ENCODE assay signal across 16 cellular contexts in the genomic region with DNA sequence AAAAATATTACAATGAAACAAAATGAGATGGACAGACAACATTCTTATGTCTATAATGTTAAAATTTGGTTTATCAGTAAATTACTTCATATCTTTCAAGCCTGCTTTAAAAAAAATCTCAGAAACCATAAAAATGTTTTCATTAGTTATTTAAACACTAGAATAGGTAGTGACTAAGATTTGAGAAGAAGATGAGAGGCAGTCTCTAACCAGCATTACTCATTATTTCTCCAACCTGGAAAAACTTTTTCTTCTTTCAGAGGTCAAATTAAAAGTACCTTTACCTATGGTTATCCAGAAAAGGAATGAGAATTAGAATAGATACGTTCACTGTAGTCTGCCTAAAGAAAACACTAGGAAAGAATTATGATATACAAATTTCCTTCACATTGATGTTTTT. TPM values are rescaled to one million over a fixed set of nuclear protein-coding genes. Genes with fewer than 3 reads are reported as not detected.
DNase-seq lines count a peak whose midpoint lies in the region; ATAC-seq and TF ChIP-seq lines count a peak whose summit lies in the region.
"Had no signal": no experiment of that assay in that cellular context is flagged by ENCODE, and none has a peak within 500 bp of the region (broad histone marks: within the 10 kb centered on the region; RNA-seq: fewer than 3 reads in every experiment).

No MANE protein-coding gene starts in this region.

- no peaks in the 10 kb centered on the region for H3K9me3 ChIP-seq in CD8-positive, alpha-beta T cell (ENCODE audit: low read length)
- no peaks in the 10 kb centered on the region for H3K9me3 ChIP-seq in KOPT-K1 (ENCODE audit: insufficient read depth, low read length, poor library complexity, severe bottlenecking)
- H3K9me3 ChIP-seq in skeletal muscle satellite cell (replicated peaks; ENCODE audit: low read length): no peaks in the 10 kb centered on the region
- H3K9me3 ChIP-seq: HAP-1, SJSA1 had no signal

- H3K4me2 ChIP-seq in skeletal muscle satellite cell (ENCODE audit: low read length): peak overlapping the region; percentile 27

- H3K4me3 Mint-ChIP-seq in CD8-positive, alpha-beta T cell: no peak overlapping the region

- no peaks in the 10 kb centered on the region for H3K36me3 ChIP-seq in CD8-positive, alpha-beta T cell (ENCODE audit: insufficient read depth, low read length)
- peaks cover 21% of the 10 kb centered on the region; the same call in 1 of the 2 replicates for H3K36me3 ChIP-seq in KOPT-K1 (ENCODE audit: insufficient read depth, low read length)
- H3K36me3 ChIP-seq in skeletal muscle satellite cell (ENCODE audit: insufficient read depth, low read length): no peaks in the 10 kb centered on the region
- H3K36me3 ChIP-seq: HAP-1, SJSA1 had no signal

- CTCF ChIA-PET in CD8-positive, alpha-beta T cell (lab: Charles Lee): no interaction called here

- peaks cover 64% of the 10 kb centered on the region for H3K4me1 Mint-ChIP-seq in CD8-positive, alpha-beta T cell (ENCODE audit: low read depth)

- no peak overlapping the region for H3K9ac ChIP-seq in skeletal muscle satellite cell (ENCODE audit: low read depth, low read length)

- DNase-seq in CD8-positive, alpha-beta T cell: no peak
- DNase-seq in foreskin keratinocyte: peak in 1 of 2 donors; percentile 30
- no peak for DNase-seq in NCI-H1694 treated with DMSO at 0.1 percent for 48 hours (lab: John Stamatoyannopoulos, UW)
- DNase-seq in anterior cingulate cortex (lab: John Stamatoyannopoulos, UW): no peak
- DNase-seq: DND-41, Kasumi-1, NCI-H1105 treated with DMSO at 0.1 percent for 48 hours, NCI-H187 treated with DMSO at 0.1 percent for 48 hours, NCI-H446, OCI-M1 had no signal

- TF ChIP-seq CTCF in CD8-positive, alpha-beta T cell (IDR thresholded peaks at IDR 0.05): no peak
- no peak for TF ChIP-seq CTCF in foreskin keratinocyte (conservative IDR thresholded peaks at IDR 0.05)

- H3K27ac ChIP-seq in CD8-positive, alpha-beta T cell (ENCODE audit: low read depth, low read length): no peak overlapping the region
- peak overlapping the region; percentile 90 for H3K27ac ChIP-seq in KOPT-K1 (ENCODE audit: low read depth, low read length, poor library complexity, severe bottlenecking)
- H3K27ac ChIP-seq in foreskin keratinocyte: no peak overlapping the region
- H3K27ac ChIP-seq: SJSA1 had no signal

- no peaks in the 10 kb centered on the region for H3K36me3 Mint-ChIP-seq in CD8-positive, alpha-beta T cell

- no peak for ATAC-seq in CD8-positive, alpha-beta T cell
- ATAC-seq in foreskin keratinocyte: peak; percentile 54
- no peak for ATAC-seq in HG02870 (IDR thresholded peaks at IDR 0.05; ENCODE audit: unreplicated experiment)

- H3K27me3 ChIP-seq in CD8-positive, alpha-beta T cell (ENCODE audit: insufficient read depth, low read length): no peaks in the 10 kb centered on the region
- H3K27me3 ChIP-seq in foreskin keratinocyte (no peaks in the 10 kb centered on the region), skeletal muscle satellite cell (ENCODE audit: control insufficient read depth, insufficient read depth, low read length) (no peaks in the 10 kb centered on the region)
- H3K27me3 ChIP-seq: SJSA1 had no signal

- peaks cover 19% of the 10 kb centered on the region for H3K4me1 ChIP-seq in CD8-positive, alpha-beta T cell (ENCODE audit: insufficient read depth, low read length)
- H3K4me1 ChIP-seq in foreskin keratinocyte (peaks cover 19% of the 10 kb centered on the region), skeletal muscle satellite cell (ENCODE audit: control insufficient read depth, insufficient read depth, low read length) (peaks cover 27% of the 10 kb centered on the region)
- H3K4me1 ChIP-seq: HAP-1, SJSA1 had no signal

- intact Hi-C loops in CD8-positive, alpha-beta T cell (cut with DNase I, micrococcal nuclease): no loop called here

- H3K4me3 ChIP-seq in CD8-positive, alpha-beta T cell (ENCODE audit: low read depth, low read length): no peak overlapping the region
- H3K4me3 ChIP-seq in skeletal muscle satellite cell (ENCODE audit: low read length): no peak overlapping the region
- H3K4me3 ChIP-seq: GM12878, HAP-1, SJSA1 had no signal

- POLR2A ChIA-PET in CD8-positive, alpha-beta T cell (lab: Charles Lee): interaction anchor here (1.2 kb wide), 1 partner anchor 12 kb away, joined by 3 read pairs; no protein-coding TSS in a partner anchor

- peak overlapping the region; percentile 86 for H3K27ac Mint-ChIP-seq in CD8-positive, alpha-beta T cell

- no peaks in the 10 kb centered on the region for H3K9me3 Mint-ChIP-seq in CD8-positive, alpha-beta T cell

- H3K27me3 Mint-ChIP-seq in CD8-positive, alpha-beta T cell (ENCODE audit: low read depth): no peaks in the 10 kb centered on the region

RNA-seq across cellular contexts. Expression of a gene that starts 50.3 kb away (rescaled TPM):
- 10 to 100 TPM; 11.2 to 14.6 TPM for total RNA-seq in CD8-positive, alpha-beta T cell
- total RNA-seq in foreskin keratinocyte: 8.1 and 11.4 TPM in 2 replicates
- polyA plus RNA-seq in foreskin keratinocyte: 0.61 and 0.68 TPM in 2 replicates
- 22.3 and 25.1 TPM in 2 replicates for total RNA-seq in skeletal muscle satellite cell (2012; rRNA removed)
